In genomic region chr13:110371550-110372465, GRCh38 we compare ENCODE assay signal across 8 cellular contexts.
A peak's percentile ranks its signal among the peaks of the same experiment; 100 is the strongest.
DNase-seq lines count a peak whose midpoint lies in the region; ATAC-seq and TF ChIP-seq lines count a peak whose summit lies in the region.

No MANE protein-coding gene starts in this region.

- H3K27ac ChIP-seq in esophagus squamous epithelium = peak overlapping the region; percentile 37 to 76 (median 62)
- peak overlapping the region; percentile 97 for H3K27ac ChIP-seq in smooth muscle cell (ENCODE audit: low read depth)

- no peak for DNase-seq in esophagus squamous epithelium (lab: John Stamatoyannopoulos, UW)
- no peak for DNase-seq in smooth muscle cell (lab: John Stamatoyannopoulos, UW; ENCODE audit: unreplicated experiment)
- DNase-seq in stimulated activated CD4-positive, alpha-beta T cell treated with anti-CD3 and anti-CD28 coated beads, Interleukin-2, amount 100 ng/mL, for 24 hours = no peak
- no peak for DNase-seq in GOT3 (lab: John Stamatoyannopoulos, UW)
- no peak for DNase-seq in T-helper 2 cell

- no peak for TF ChIP-seq POLR2A in esophagus squamous epithelium (IDR thresholded peaks at IDR 0.05)

- peaks cover 65% of the 10 kb centered on the region for H4K20me1 ChIP-seq in smooth muscle cell (ENCODE audit: low read depth)

- ATAC-seq in GM19351 (IDR thresholded peaks at IDR 0.05; ENCODE audit: unreplicated experiment) (peak; percentile 48), HG03159 (IDR thresholded peaks at IDR 0.05; ENCODE audit: unreplicated experiment) (peak; percentile 84), GM19328 (IDR thresholded peaks at IDR 0.05; ENCODE audit: unreplicated experiment) (no peak)

- H2AFZ ChIP-seq in smooth muscle cell (ENCODE audit: low read depth) = no peak overlapping the region

- H3K36me3 ChIP-seq in esophagus squamous epithelium (no peaks in the 10 kb centered on the region), smooth muscle cell (ENCODE audit: low read depth) (no peaks in the 10 kb centered on the region)

- H3K27me3 ChIP-seq in esophagus squamous epithelium (no peaks in the 10 kb centered on the region), smooth muscle cell (ENCODE audit: low read depth) (no peaks in the 10 kb centered on the region)

- H3K4me3 ChIP-seq in esophagus squamous epithelium = peak overlapping the region in 1 of 4 donors; percentile 7
- no peak overlapping the region for H3K4me3 ChIP-seq in smooth muscle cell

- no peak overlapping the region for H3K9ac ChIP-seq in smooth muscle cell (ENCODE audit: low read depth)

- H3K4me1 ChIP-seq in esophagus squamous epithelium (peaks cover 5 to 44% (median 5%) of the 10 kb centered on the region in 3 donors), smooth muscle cell (ENCODE audit: low read depth) (peaks cover 19% of the 10 kb centered on the region)

- TF ChIP-seq CTCF in esophagus squamous epithelium (IDR thresholded peaks at IDR 0.05) (no peak), smooth muscle cell (IDR thresholded peaks at IDR 0.05; ENCODE audit: borderline replicate concordance, insufficient read depth, poor library complexity, severe bottlenecking) (no peak)

- WGBS in esophagus squamous epithelium, 2 donors = 52 to 54% methylated on average over 10 to 13 of the region's 20 CpGs
- WGBS in smooth muscle cell (ENCODE audit: low lambda C conversion rate) = 77% methylated on average over 20 of the region's 20 CpGs

- no peaks in the 10 kb centered on the region for H3K9me3 ChIP-seq in esophagus squamous epithelium
- H3K9me3 ChIP-seq in smooth muscle cell (replicated peaks; ENCODE audit: low read depth) = no peaks in the 10 kb centered on the region

- H3K4me2 ChIP-seq in smooth muscle cell = peak overlapping the region; percentile 51

- peaks cover 100% of the 10 kb centered on the region for H3K79me2 ChIP-seq in smooth muscle cell (ENCODE audit: low read depth)

- H3F3A ChIP-seq in smooth muscle cell (ENCODE audit: low read depth) = peaks cover 58% of the 10 kb centered on the region

- intact Hi-C loops in esophagus squamous epithelium (cut with DNase I) = no loop called here
